Comparison of ENCODE assay signal across 16 cellular contexts in genomic region chr10:48496105-48496830, GRCh38.
"Had no signal": no experiment of that assay in that cellular context is flagged by ENCODE, and none has a peak within 500 bp of the region (broad histone marks: within the 10 kb centered on the region; RNA-seq: fewer than 3 reads in every experiment).

No MANE protein-coding gene starts in this region.

- H3K9me3 ChIP-seq: body of pancreas, colonic mucosa, ovary, right lobe of liver had no signal

- H3K27me3 ChIP-seq: body of pancreas, colonic mucosa, ovary, right lobe of liver had no signal

- H3K27ac Mint-ChIP-seq: activated naive CD8-positive, alpha-beta T cell treated with anti-CD3 and anti-CD28 coated beads for 36 hours; stimulated activated memory B cell treated with anti-CD40 and anti-IgM and Interleukin-4, amounts not matched to agents 10 μg/mL and 1 μg/mL and 100 μg/mL, for 72 hours had no signal

- H3K27ac ChIP-seq: body of pancreas, colonic mucosa, right lobe of liver, VCaP had no signal

- H3K4me3 Mint-ChIP-seq: activated naive CD8-positive, alpha-beta T cell treated with anti-CD3 and anti-CD28 coated beads for 36 hours; neural crest cell; stimulated activated memory B cell treated with anti-CD40 and anti-IgM and Interleukin-4, amounts not matched to agents 10 μg/mL and 1 μg/mL and 100 μg/mL, for 72 hours had no signal

- H3K36me3 ChIP-seq: colonic mucosa, ovary, right lobe of liver had no signal

- H3K36me3 Mint-ChIP-seq: activated naive CD8-positive, alpha-beta T cell treated with anti-CD3 and anti-CD28 coated beads for 36 hours; stimulated activated memory B cell treated with anti-CD40 and anti-IgM and Interleukin-4, amounts not matched to agents 10 μg/mL and 1 μg/mL and 100 μg/mL, for 72 hours had no signal

- DNase-seq: activated CD4-positive, alpha-beta T cell treated with anti-CD3 and anti-CD28 coated beads for 1 hour; activated naive CD8-positive, alpha-beta T cell treated with anti-CD3 and anti-CD28 coated beads for 36 hours; body of pancreas; central memory CD4-positive, alpha-beta T cell; effector CD4-positive, alpha-beta T cell; left colon; SHP77 treated with DMSO at 0.1 percent for 48 hours; stimulated activated CD4-positive, alpha-beta T cell treated with anti-CD3 and anti-CD28 coated beads, Interleukin-4, amount 100 ng/mL, for 24 hours had no signal

- H3K4me1 ChIP-seq: body of pancreas, colonic mucosa, right lobe of liver had no signal

- H3K9me3 Mint-ChIP-seq: activated naive CD8-positive, alpha-beta T cell treated with anti-CD3 and anti-CD28 coated beads for 36 hours; neural crest cell; stimulated activated memory B cell treated with anti-CD40 and anti-IgM and Interleukin-4, amounts not matched to agents 10 μg/mL and 1 μg/mL and 100 μg/mL, for 72 hours had no signal

- ATAC-seq: body of pancreas; left colon; stimulated activated memory B cell treated with anti-CD40 and anti-IgM and Interleukin-4, amounts not matched to agents 10 μg/mL and 1 μg/mL and 100 μg/mL, for 72 hours had no signal

- H3K4me3 ChIP-seq: body of pancreas, colonic mucosa, lung, ovary, right lobe of liver, smooth muscle cell had no signal
